In genomic region chr2:46032996-46033395, GRCh38 we compare ENCODE assay signal across 14 cellular contexts.
DNase-seq lines count a peak whose midpoint lies in the region; ATAC-seq and TF ChIP-seq lines count a peak whose summit lies in the region.
"Had no signal": no experiment of that assay in that cellular context is flagged by ENCODE, and none has a peak within 500 bp of the region (broad histone marks: within the 10 kb centered on the region; RNA-seq: fewer than 3 reads in every experiment).

No MANE protein-coding gene starts in this region.

- H3K9me3 ChIP-seq in RWPE2 (ENCODE audit: severe bottlenecking) (no peaks in the 10 kb centered on the region), esophagus squamous epithelium (no peaks in the 10 kb centered on the region), upper lobe of left lung (no peaks in the 10 kb centered on the region), esophagus muscularis mucosa (no peaks in the 10 kb centered on the region)
- H3K9me3 ChIP-seq: BLaER1 treated with 17β-estradiol and CSF1 and Interleukin-3, amounts not matched to agents 10 nM and 100 nM; HAP-1 had no signal

- DNase-seq in stimulated activated CD4-positive, alpha-beta T cell treated with anti-CD3 and anti-CD28 coated beads, Interleukin-15, amount 100 ng/mL, for 48 hours (ENCODE audit: low read depth in 2 of 2), result peak; percentile 38 to 52
- DNase-seq in stimulated activated CD4-positive, alpha-beta T cell treated with anti-CD3 and anti-CD28 coated beads, Interleukin-4, amount 100 ng/mL, for 4 hours, result no peak
- DNase-seq in RWPE2 (ENCODE audit: low spot score) (no peak), esophagus squamous epithelium (lab: John Stamatoyannopoulos, UW) (no peak), upper lobe of left lung (no peak), sciatic nerve (ENCODE audit: low spot score) (no peak), esophagus muscularis mucosa (ENCODE audit: extremely low spot score) (no peak), coronary artery (ENCODE audit: low spot score) (no peak)
- DNase-seq: activated CD4-positive, CD25-positive, alpha-beta regulatory T cell treated with anti-CD3 and anti-CD28 coated beads, Interleukin-2, amount 50 U/mL, for 72 hours; DND-41; NCI-H1105; NCI-H226 had no signal

- H3K27ac ChIP-seq in RWPE2 (ENCODE audit: poor library complexity, severe bottlenecking) (no peak overlapping the region), esophagus squamous epithelium (peak overlapping the region in 3 of 4 donors; percentile 16 to 68 (median 65)), upper lobe of left lung (peak overlapping the region; percentile 59 to 88 (median 80)), esophagus muscularis mucosa (replicated peaks in 1 of 4) (no peak overlapping the region), coronary artery (peak overlapping the region in 1 of 2 donors; percentile 68)
- H3K27ac ChIP-seq: BLaER1 treated with 17β-estradiol and CSF1 and Interleukin-3, amounts not matched to agents 10 nM and 100 nM had no signal

- 29 to 52% methylated on average over 5 of the region's 5 CpGs for WGBS in esophagus squamous epithelium, 2 donors
- 77 to 79% methylated on average over 5 of the region's 5 CpGs for WGBS in upper lobe of left lung, 2 donors
- 95% methylated on average over 5 of the region's 5 CpGs for WGBS in esophagus muscularis mucosa

- H3K4me1 ChIP-seq in RWPE2 (ENCODE audit: insufficient read depth, poor library complexity, severe bottlenecking) (peaks cover 16% of the 10 kb centered on the region), esophagus squamous epithelium (peaks cover 10 to 57% (median 22%) of the 10 kb centered on the region in 3 donors), upper lobe of left lung (peaks cover 27 to 52% (median 39%) of the 10 kb centered on the region in 4 donors), esophagus muscularis mucosa (peaks cover 14 to 43% (median 29%) of the 10 kb centered on the region in 4 donors)
- H3K4me1 ChIP-seq: BLaER1 treated with 17β-estradiol and CSF1 and Interleukin-3, amounts not matched to agents 10 nM and 100 nM; HAP-1 had no signal

- H3K4me3 ChIP-seq in RWPE2 (ENCODE audit: severe bottlenecking) (no peak overlapping the region), esophagus squamous epithelium (no peak overlapping the region), upper lobe of left lung (no peak overlapping the region), esophagus muscularis mucosa (no peak overlapping the region), coronary artery (no peak overlapping the region)
- H3K4me3 ChIP-seq: BLaER1 treated with 17β-estradiol and CSF1 and Interleukin-3, amounts not matched to agents 10 nM and 100 nM; HAP-1 had no signal

- intact Hi-C loops in esophagus squamous epithelium (cut with DNase I), result no loop called here
- intact Hi-C loops in sciatic nerve (cut with DNase I), result no loop called here
- intact Hi-C loops in esophagus muscularis mucosa (cut with DNase I), result no loop called here

- H3K36me3 ChIP-seq in RWPE2 (ENCODE audit: low read depth), result no peaks in the 10 kb centered on the region
- H3K36me3 ChIP-seq in esophagus squamous epithelium, result no peaks in the 10 kb centered on the region
- H3K36me3 ChIP-seq in upper lobe of left lung, result no peaks in the 10 kb centered on the region
- H3K36me3 ChIP-seq in esophagus muscularis mucosa, result no peaks in the 10 kb centered on the region
- H3K36me3 ChIP-seq: HAP-1 had no signal

- no peak for TF ChIP-seq POLR2A in esophagus squamous epithelium (IDR thresholded peaks at IDR 0.05)
- TF ChIP-seq POLR2A in upper lobe of left lung (IDR thresholded peaks at IDR 0.05), result no peak
- TF ChIP-seq POLR2A in esophagus muscularis mucosa (IDR thresholded peaks at IDR 0.05; ENCODE audit: low read depth), result no peak

- peak; percentile 67 for ATAC-seq in RWPE2 (ENCODE audit: low read depth)
- no peak for ATAC-seq in upper lobe of left lung (ENCODE audit: low FRiP score in 2 of 2)
- ATAC-seq in sciatic nerve, result no peak

- no peak for TF ChIP-seq EP300 in upper lobe of left lung (IDR thresholded peaks at IDR 0.05)
- no peak for TF ChIP-seq EP300 in esophagus muscularis mucosa (IDR thresholded peaks at IDR 0.05)

- H3K27me3 ChIP-seq in RWPE2 (ENCODE audit: insufficient read depth, poor library complexity, severe bottlenecking) (no peaks in the 10 kb centered on the region), esophagus squamous epithelium (no peaks in the 10 kb centered on the region), upper lobe of left lung (no peaks in the 10 kb centered on the region), esophagus muscularis mucosa (no peaks in the 10 kb centered on the region)
- H3K27me3 ChIP-seq: BLaER1 treated with 17β-estradiol and CSF1 and Interleukin-3, amounts not matched to agents 10 nM and 100 nM had no signal

- TF ChIP-seq CTCF in RWPE2 (IDR thresholded peaks at IDR 0.05; ENCODE audit: poor library complexity, severe bottlenecking) (no peak), esophagus squamous epithelium (IDR thresholded peaks at IDR 0.05) (no peak), upper lobe of left lung (IDR thresholded peaks at IDR 0.05) (no peak), esophagus muscularis mucosa (IDR thresholded peaks at IDR 0.05) (no peak), coronary artery (IDR thresholded peaks at IDR 0.05) (no peak)

Comparison
In these comparisons a context has a peak if more than half of its experiments do, and no peak if none do; other contexts are left out.
1. DNase-seq: peak in stimulated activated CD4-positive, alpha-beta T cell treated with anti-CD3 and anti-CD28 coated beads, Interleukin-15, amount 100 ng/mL, for 48 hours (2 of 2); none in stimulated activated CD4-positive, alpha-beta T cell treated with anti-CD3 and anti-CD28 coated beads, Interleukin-4, amount 100 ng/mL, for 4 hours (0 of 2), RWPE2 (single experiment), esophagus squamous epithelium (single experiment), upper lobe of left lung (0 of 2), sciatic nerve (single experiment), esophagus muscularis mucosa (single experiment) and coronary artery (single experiment).
2. H3K27ac ChIP-seq: peak in esophagus squamous epithelium (3 of 4) and upper lobe of left lung (4 of 4); none in RWPE2 (single experiment) and esophagus muscularis mucosa (0 of 4).